8 cellular contexts compared by ENCODE assay signal in the genomic region with DNA sequence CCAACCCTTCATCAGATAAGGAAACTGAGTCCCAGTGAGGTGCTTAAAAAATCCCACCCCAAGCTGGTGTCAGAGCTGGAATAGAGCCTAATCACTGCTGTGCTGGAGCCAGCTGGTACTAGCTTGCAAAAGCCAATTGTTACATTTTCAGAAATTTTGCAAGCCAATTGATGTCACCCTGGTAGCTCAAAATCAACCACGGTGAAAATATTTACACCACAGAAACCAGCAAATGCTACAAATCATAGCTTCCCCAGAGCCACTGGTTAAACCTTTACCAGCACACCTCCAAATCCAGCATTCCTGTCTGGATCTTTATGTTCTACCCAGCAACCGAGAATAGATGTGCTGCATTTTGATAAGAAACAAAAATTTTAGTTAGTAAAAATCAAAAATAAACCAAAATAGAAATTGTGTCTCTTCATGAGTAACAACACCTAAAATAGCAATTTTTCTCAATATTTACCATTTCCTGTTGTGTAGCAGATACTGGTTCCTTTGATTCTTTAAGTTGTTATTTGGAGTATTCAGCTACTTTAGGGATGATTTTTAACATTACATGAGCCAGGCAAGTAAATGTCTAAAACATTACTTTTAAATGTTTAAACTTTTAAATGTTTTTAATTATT. TPM values are rescaled to one million over a fixed set of nuclear protein-coding genes. Genes with fewer than 3 reads are reported as not detected.
DNase-seq lines count a peak whose midpoint lies in the region; ATAC-seq, FAIRE-seq and TF ChIP-seq lines count a peak whose summit lies in the region.

No MANE protein-coding gene starts in this region.

- H3K27me3 Mint-ChIP-seq in T-helper 2 cell treated with Interferon-gamma antibody and Interleukin-4, amounts not matched to agents 5 μg/mL and 100 μg/mL, for 36 hours (ENCODE audit: low read depth), result no peaks in the 10 kb centered on the region

- H3K4me3 ChIP-seq in ectodermal cell (ENCODE audit: insufficient read depth, low read depth, low read length) (no peak overlapping the region), parathyroid adenoma (ENCODE audit: low read depth, low read length) (peak overlapping the region; percentile 11)

- H3K9me3 Mint-ChIP-seq in T-helper 2 cell treated with Interferon-gamma antibody and Interleukin-4, amounts not matched to agents 5 μg/mL and 100 μg/mL, for 36 hours, result no peaks in the 10 kb centered on the region

- DNase-seq in GM12892 (ENCODE audit: insufficient read length) (peak; percentile 2), M059J (ENCODE audit: low read depth) (peak; percentile 74), H54 (ENCODE audit: insufficient read length, low spot score) (no peak), NCI-H510A (lab: John Stamatoyannopoulos, UW) (no peak)
- no peak for DNase-seq in T-helper 2 cell treated with Interferon-gamma antibody and Interleukin-4, amounts not matched to agents 5 μg/mL and 100 μg/mL, for 36 hours (ENCODE audit: low spot score)

- no peak for TF ChIP-seq CTCF in parathyroid adenoma (IDR thresholded peaks at IDR 0.05)

- TF ChIP-seq POLR2A in GM12892 (IDR thresholded peaks at IDR 0.05; ENCODE audit: low read depth, low read length) (no peak), H54 (IDR thresholded peaks at IDR 0.05; ENCODE audit: low read depth, low read length) (no peak)

- H3K4me3 Mint-ChIP-seq in T-helper 2 cell treated with Interferon-gamma antibody and Interleukin-4, amounts not matched to agents 5 μg/mL and 100 μg/mL, for 36 hours, result no peak overlapping the region

- H3K36me3 ChIP-seq in ectodermal cell (ENCODE audit: control insufficient read depth, insufficient read depth, low read length) (no peaks in the 10 kb centered on the region), parathyroid adenoma (ENCODE audit: control insufficient read depth, insufficient read depth, low read length) (no peaks in the 10 kb centered on the region)

- H3K79me2 ChIP-seq in parathyroid adenoma, result peaks cover 20% of the 10 kb centered on the region

- no peaks in the 10 kb centered on the region for H3K36me3 Mint-ChIP-seq in T-helper 2 cell treated with Interferon-gamma antibody and Interleukin-4, amounts not matched to agents 5 μg/mL and 100 μg/mL, for 36 hours (ENCODE audit: low read depth)

- peak overlapping the region; percentile 4 for H2AFZ ChIP-seq in parathyroid adenoma

- H3K9me3 ChIP-seq in ectodermal cell (ENCODE audit: control insufficient read depth, low read length) (no peaks in the 10 kb centered on the region), parathyroid adenoma (ENCODE audit: control insufficient read depth, low read length) (no peaks in the 10 kb centered on the region)

- WGBS in ectodermal cell, 2 experiments, result 31 to 55% methylated on average over 1 to 2 of the region's 2 CpGs

- H3K9ac ChIP-seq in parathyroid adenoma, result no peak overlapping the region

- H3K27me3 ChIP-seq in ectodermal cell (ENCODE audit: control insufficient read depth, insufficient read depth, low read length, poor library complexity, severe bottlenecking) (no peaks in the 10 kb centered on the region), parathyroid adenoma (ENCODE audit: control insufficient read depth, insufficient read depth, low read length) (no peaks in the 10 kb centered on the region)

- H3K4me1 ChIP-seq in ectodermal cell (ENCODE audit: control insufficient read depth, insufficient read depth, low read length), result peaks cover 13% of the 10 kb centered on the region
- H3K4me1 ChIP-seq in parathyroid adenoma, result peaks cover 13% of the 10 kb centered on the region

- H3K4me1 Mint-ChIP-seq in T-helper 2 cell treated with Interferon-gamma antibody and Interleukin-4, amounts not matched to agents 5 μg/mL and 100 μg/mL, for 36 hours (ENCODE audit: low read depth), result peaks cover 4% of the 10 kb centered on the region

- ATAC-seq in GM21737 (IDR thresholded peaks at IDR 0.05; ENCODE audit: unreplicated experiment), result peak; percentile 66

- no peak overlapping the region for H3K27ac Mint-ChIP-seq in T-helper 2 cell treated with Interferon-gamma antibody and Interleukin-4, amounts not matched to agents 5 μg/mL and 100 μg/mL, for 36 hours

- H3K4me2 ChIP-seq in parathyroid adenoma (ENCODE audit: low read length), result peak overlapping the region; percentile 60

- FAIRE-seq in GM12892 (lab: Jason Lieb, UNC), result no peak
- no peak for FAIRE-seq in H54 (lab: Jason Lieb, UNC)

- H3K27ac ChIP-seq in ectodermal cell (ENCODE audit: insufficient read depth, low read depth, low read length, poor library complexity, severe bottlenecking) (peak overlapping the region; percentile 9), parathyroid adenoma (peak overlapping the region; percentile 88)

RNA-seq across cellular contexts. Expression of gene LCA5, which starts 7.2 kb away (rescaled TPM):
- 0.64 TPM for polyA plus RNA-seq in GM12892 (2012; ENCODE audit: missing spikeins)
- 4.1 and 5.0 TPM in 2 replicates for total RNA-seq in M059J (2014; rRNA removed; shearing (Covaris generic))
- 8.8 TPM for polyA plus RNA-seq in ectodermal cell (2013, experiment 1 of 4)
- 7.2 TPM for polyA plus RNA-seq in ectodermal cell (2013, experiment 2 of 4)
- polyA plus RNA-seq in ectodermal cell (2013, experiment 3 of 4), result 6.4 TPM
- 7.1 TPM for polyA plus RNA-seq in ectodermal cell (2013, experiment 4 of 4)

Comparison
In these comparisons a context has a peak if more than half of its experiments do, and no peak if none do; other contexts are left out.
1. DNase-seq: peak in GM12892 (single experiment) and M059J (single experiment); none in H54 (single experiment), T-helper 2 cell treated with Interferon-gamma antibody and Interleukin-4, amounts not matched to agents 5 μg/mL and 100 μg/mL, for 36 hours (single experiment) and NCI-H510A (single experiment).